In the genomic region with DNA sequence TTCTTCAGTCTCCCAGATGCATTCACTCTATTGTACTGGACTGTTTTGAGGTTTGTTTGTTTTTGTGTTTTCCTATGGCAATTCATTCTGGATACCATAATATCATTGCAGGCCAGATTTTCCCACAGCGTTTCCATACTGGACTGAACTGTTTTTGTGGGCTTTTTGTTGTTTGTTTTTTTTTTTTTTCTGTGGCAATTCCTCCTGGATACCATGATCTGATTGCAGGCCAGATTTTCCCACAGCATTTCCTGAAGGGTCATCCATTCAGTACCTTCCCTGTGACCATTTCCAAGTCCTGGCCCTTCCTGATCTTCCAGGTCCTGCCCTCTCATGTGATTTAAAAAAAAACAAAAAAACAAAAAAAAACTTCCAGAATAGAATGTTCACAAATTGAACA, we compare ENCODE assay signal across 18 cellular contexts. TPM values are rescaled to one million over a fixed set of nuclear protein-coding genes. Genes with fewer than 3 reads are reported as not detected.
DNase-seq lines count a peak whose midpoint lies in the region; TF ChIP-seq lines count a peak whose summit lies in the region.
"Had no signal": no experiment of that assay in that cellular context is flagged by ENCODE, and none has a peak within 500 bp of the region (broad histone marks: within the 10 kb centered on the region; RNA-seq: fewer than 3 reads in every experiment).

No MANE protein-coding gene starts in this region.

- H3K9ac ChIP-seq in BLaER1 = no peak overlapping the region

- no peaks in the 10 kb centered on the region for H3K9me3 Mint-ChIP-seq in endothelial cell (ENCODE audit: unreplicated experiment)
- H3K9me3 Mint-ChIP-seq: CD14-positive monocyte; CD4-positive, alpha-beta memory T cell; CD8-positive, alpha-beta memory T cell had no signal

- TF ChIP-seq CTCF in 22Rv1 (IDR thresholded peaks at IDR 0.05) = no peak
- no peak for TF ChIP-seq CTCF in WERI-Rb-1 (IDR thresholded peaks at IDR 0.05; ENCODE audit: low read depth, low read length)
- no peak for TF ChIP-seq CTCF in endothelial cell (IDR thresholded peaks at IDR 0.05; ENCODE audit: unreplicated experiment)
- no peak for TF ChIP-seq CTCF in suprapubic skin (IDR thresholded peaks at IDR 0.05)

- H3K27ac Mint-ChIP-seq in endothelial cell (ENCODE audit: unreplicated experiment) = peak overlapping the region; percentile 87
- H3K27ac Mint-ChIP-seq: CD14-positive monocyte; CD4-positive, alpha-beta memory T cell; CD4-positive, CD25-positive, alpha-beta regulatory T cell had no signal

- no peaks in the 10 kb centered on the region for H3K36me3 Mint-ChIP-seq in endothelial cell (ENCODE audit: low read depth, unreplicated experiment)
- H3K36me3 Mint-ChIP-seq: CD14-positive monocyte; CD4-positive, alpha-beta memory T cell; CD4-positive, CD25-positive, alpha-beta regulatory T cell; CD8-positive, alpha-beta memory T cell had no signal

- peak overlapping the region; percentile 49 for H3K4me3 ChIP-seq in BLaER1
- peak overlapping the region; percentile 58 for H3K4me3 ChIP-seq in WERI-Rb-1 (ENCODE audit: low read depth, low read length)
- H3K4me3 ChIP-seq in suprapubic skin = no peak overlapping the region

- no peaks in the 10 kb centered on the region for H4K20me1 ChIP-seq in BLaER1

- H3K9me3 ChIP-seq in BLaER1 (peaks cover 12% of the 10 kb centered on the region), WERI-Rb-1 (ENCODE audit: severe bottlenecking) (peaks cover 3% of the 10 kb centered on the region), suprapubic skin (no peaks in the 10 kb centered on the region)

- peak overlapping the region; percentile 92; the same call in 1 of the 2 replicates for H3K27ac ChIP-seq in 22Rv1
- no peak overlapping the region for H3K27ac ChIP-seq in BLaER1
- H3K27ac ChIP-seq in WERI-Rb-1 = peak overlapping the region; percentile 87
- no peak overlapping the region for H3K27ac ChIP-seq in suprapubic skin

- no peaks in the 10 kb centered on the region for H3K27me3 ChIP-seq in BLaER1
- no peaks in the 10 kb centered on the region for H3K27me3 ChIP-seq in WERI-Rb-1 (ENCODE audit: insufficient read depth, low read depth, severe bottlenecking)
- H3K27me3 ChIP-seq in suprapubic skin = no peaks in the 10 kb centered on the region

- 79% methylated on average over 1 of the region's 1 CpG for WGBS in suprapubic skin

- H3K4me1 ChIP-seq in BLaER1 (peaks cover 40% of the 10 kb centered on the region), suprapubic skin (peaks cover 8% of the 10 kb centered on the region)

- no peak for TF ChIP-seq POLR2A in suprapubic skin (IDR thresholded peaks at IDR 0.05)

- DNase-seq in WERI-Rb-1 (no peak), endothelial cell (ENCODE audit: low spot score) (no peak), NCI-H526 treated with DMSO at 0.1 percent for 48 hours (lab: John Stamatoyannopoulos, UW) (no peak), pons (ENCODE audit: low spot score) (no peak), suprapubic skin (ENCODE audit: low spot score in 2 of 2) (no peak), MV-4-11 (lab: John Stamatoyannopoulos, UW) (no peak)
- DNase-seq: 8988T; ACHN; C1 segment of cervical spinal cord; CD4-positive, alpha-beta memory T cell; CD4-positive, CD25-positive, alpha-beta regulatory T cell; CD8-positive, alpha-beta memory T cell; COR-L47; DMS79 treated with DMSO at 0.1 percent for 48 hours; GF-D8 had no signal

- no peak for TF ChIP-seq EP300 in suprapubic skin (IDR thresholded peaks at IDR 0.05)

- no peaks in the 10 kb centered on the region for H3K27me3 Mint-ChIP-seq in endothelial cell (ENCODE audit: unreplicated experiment)
- H3K27me3 Mint-ChIP-seq: CD4-positive, CD25-positive, alpha-beta regulatory T cell; CD8-positive, alpha-beta memory T cell had no signal

- H3K4me1 Mint-ChIP-seq in endothelial cell (ENCODE audit: unreplicated experiment) = peaks cover 43% of the 10 kb centered on the region

- no peak overlapping the region for H3K4me3 Mint-ChIP-seq in endothelial cell (ENCODE audit: unreplicated experiment)
- H3K4me3 Mint-ChIP-seq: CD14-positive monocyte; CD4-positive, alpha-beta memory T cell; CD4-positive, CD25-positive, alpha-beta regulatory T cell; CD8-positive, alpha-beta memory T cell had no signal

- peak overlapping the region; percentile 50 for H3K4me2 ChIP-seq in BLaER1

- H3K36me3 ChIP-seq in BLaER1 (no peaks in the 10 kb centered on the region), WERI-Rb-1 (peaks cover 4% of the 10 kb centered on the region), suprapubic skin (no peaks in the 10 kb centered on the region)

RNA-seq across cellular contexts. Expression of a gene that starts 33.9 kb away (rescaled TPM):
- total RNA-seq in endothelial cell (ENCODE audit: unreplicated experiment) (15.6 TPM), suprapubic skin (1 to 10 TPM; 2.8 to 3.7 (median 3.4) TPM)

Comparison
In these comparisons a context has a peak if more than half of its experiments do, and no peak if none do; other contexts are left out.
1. H3K27ac ChIP-seq: peak in 22Rv1 (single experiment) and WERI-Rb-1 (single experiment); none in BLaER1 (single experiment) and suprapubic skin (single experiment).